In genomic region chr2:28716265-28716865, GRCh38 we compare ENCODE assay signal across 8 cellular contexts. TPM values are rescaled to one million over a fixed set of nuclear protein-coding genes. Genes with fewer than 3 reads are reported as not detected.
DNase-seq lines count a peak whose midpoint lies in the region; ATAC-seq, FAIRE-seq and TF ChIP-seq lines count a peak whose summit lies in the region.

No MANE protein-coding gene starts in this region.

- POLR2A ChIA-PET in A549 (lab: Yijun Ruan, JAX) = interaction anchor here (1.0 kb wide), 1 partner anchor 35 kb away, joined by 4 read pairs; the partner anchor contains the start of gene PPP1CB

- in situ Hi-C loops in GM13977 (cut with MboI; ENCODE audit: low pct_unique_long_range_greater_than_20kb, low sequenced_read_pairs, unreplicated experiment) = no loop called here

- TF ChIP-seq POLR2A in A549 (IDR thresholded peaks at IDR 0.05; ENCODE audit: low read length) (no peak), testis (IDR thresholded peaks at IDR 0.05) (no peak)

- no peaks in the 10 kb centered on the region for H3K36me3 ChIP-seq in liver (ENCODE audit: control insufficient read depth in 4 of 4, insufficient read depth in 3 of 4, low read depth in 1 of 4, low read length in 3 of 4)
- no peaks in the 10 kb centered on the region for H3K36me3 ChIP-seq in testis (ENCODE audit: low read depth, missing control alignments)

- FAIRE-seq in A549 (lab: Jason Lieb, UNC) = peak; percentile 51

- intact Hi-C loops in testis (cut with DNase I; ENCODE audit: low total_unique reads) = no loop called here

- WGBS in A549 (ENCODE audit: missing lambda C conversion rate) = 18% methylated on average over 4 of the region's 4 CpGs
- 33% methylated on average over 4 of the region's 4 CpGs for WGBS in liver
- 56 to 61% methylated on average over 4 of the region's 4 CpGs for WGBS in testis, 2 donors

- H3K27me3 ChIP-seq in liver (ENCODE audit: control insufficient read depth in 4 of 4, insufficient read depth in 4 of 4, low read length in 3 of 4) = no peaks in the 10 kb centered on the region
- no peaks in the 10 kb centered on the region for H3K27me3 ChIP-seq in testis

- H3K9ac ChIP-seq in liver (ENCODE audit: low read depth in 1 of 2, low read length in 2 of 2) = no peak overlapping the region

- ATAC-seq in A549 = peak; percentile 87 to 95

- peak overlapping the region; percentile 42 for H3K4me2 ChIP-seq in A549

- TF ChIP-seq CTCF in A549 (IDR thresholded peaks at IDR 0.05) (no peak), GM13977 (IDR thresholded peaks at IDR 0.05; ENCODE audit: extremely low read depth, insufficient read depth, missing control alignments) (no peak), cardiac fibroblast (IDR thresholded peaks at IDR 0.05; ENCODE audit: low read depth, low read length) (no peak), liver (IDR thresholded peaks at IDR 0.05; ENCODE audit: low read depth, low read length, missing input control) (no peak), testis (IDR thresholded peaks at IDR 0.05) (no peak)

- H3K4me1 ChIP-seq in A549 (peaks cover 52% of the 10 kb centered on the region), liver (ENCODE audit: control insufficient read depth in 4 of 4, insufficient read depth in 4 of 4, low read length in 3 of 4) (peaks cover 0 to 3% (median under 1%) of the 10 kb centered on the region in 4 donors), testis (no peaks in the 10 kb centered on the region)

- no peak for TF ChIP-seq EP300 in A549 (IDR thresholded peaks at IDR 0.05)

- H3K27ac ChIP-seq in A549 (peak overlapping the region; percentile 65 to 80), liver (ENCODE audit: low read depth in 1 of 2, low read length in 2 of 2) (peak overlapping the region; percentile 77), testis (peak overlapping the region in 1 of 2 donors; percentile 27)

- CTCF ChIA-PET in A549 (lab: Yijun Ruan, JAX) = interaction anchor here (0.6 to 6.2 kb wide), 4 partner anchors 11 to 122 kb away, joined by 4 to 42 read pairs (median 8); no protein-coding TSS in a partner anchor

- H3K9me3 ChIP-seq in A549 (no peaks in the 10 kb centered on the region), liver (ENCODE audit: control insufficient read depth in 4 of 4, low read length in 3 of 4) (no peaks in the 10 kb centered on the region), testis (no peaks in the 10 kb centered on the region)

- DNase-seq in A549 (ENCODE audit: low read depth in 1 of 2, low spot score in 1 of 2) = peak; percentile 76 to 83
- peak; percentile 40 for DNase-seq in GM13977 (ENCODE audit: low spot score)
- peak; percentile 91 for DNase-seq in NCI-H510A treated with DMSO at 0.1 percent for 48 hours (lab: John Stamatoyannopoulos, UW)
- peak; percentile 91 to 98 for DNase-seq in cardiac fibroblast (ENCODE audit: low read depth in 2 of 2)
- peak; percentile 58 for DNase-seq in superior temporal gyrus (ENCODE audit: extremely low spot score)
- DNase-seq in inferior parietal cortex (ENCODE audit: extremely low spot score) = no peak
- DNase-seq in testis = no peak

- 0 out of 5 replicates have a peak, but pooled peaks have one; percentile 11 to 19 for TF ChIP-seq RAD21 in A549 (conservative IDR thresholded peaks at IDR 0.05 in 1 of 2, IDR thresholded peaks at IDR 0.05 in 1 of 2)
- peak; percentile 19 to 43 for TF ChIP-seq RAD21 in liver (IDR thresholded peaks at IDR 0.05)

- no peak overlapping the region for H3K4me3 ChIP-seq in A549
- H3K4me3 ChIP-seq in cardiac fibroblast (replicated peaks in 1 of 2; ENCODE audit: low read depth in 2 of 2, low read length in 2 of 2) = no peak overlapping the region
- no peak overlapping the region for H3K4me3 ChIP-seq in liver (ENCODE audit: low read depth in 1 of 3, low read length in 3 of 3)
- H3K4me3 ChIP-seq in testis = no peak overlapping the region

TF ChIP-seq in A549, 52 proteins besides CTCF, POLR2A, EP300 and RAD21:
- TF ChIP-seq CEBPB (IDR thresholded peaks at IDR 0.05) (peak; percentile 79 to 89), MAX (IDR thresholded peaks at IDR 0.05) (peak; percentile 72), JUNB (IDR thresholded peaks at IDR 0.05) (peak; percentile 68), JUN (IDR thresholded peaks at IDR 0.05) (peak in 1 of 2 experiments; percentile 55; a peak in 1 of 5 replicates), HOXB5 (CRISPR knock-in tag; IDR thresholded peaks at IDR 0.05) (no peak), HDAC2 (IDR thresholded peaks at IDR 0.05) (no peak), USF2 (IDR thresholded peaks at IDR 0.05) (peak; percentile 59), FOSL2 (IDR thresholded peaks at IDR 0.05) (no peak), FOSL2 (CRISPR knock-in tag; IDR thresholded peaks at IDR 0.05) (peak; percentile 77)

TF ChIP-seq in liver, 16 proteins besides CTCF, POLR2A, EP300 and RAD21:
- no peak for TF ChIP-seq NR2F2 (IDR thresholded peaks at IDR 0.05)
- peak; percentile 13 for TF ChIP-seq YY1 (IDR thresholded peaks at IDR 0.05)
- TF ChIP-seq HNF4A (conservative IDR thresholded peaks at IDR 0.05) = peak; percentile 30 to 33
- no peak for TF ChIP-seq ZBTB33 (IDR thresholded peaks at IDR 0.05)
- TF ChIP-seq ATF3 (IDR thresholded peaks at IDR 0.05) = peak; percentile 75
- peak; percentile 82 for TF ChIP-seq SP1 (IDR thresholded peaks at IDR 0.05)
- TF ChIP-seq HNF4G (IDR thresholded peaks at IDR 0.05) = no peak
- TF ChIP-seq TAF1 (conservative IDR thresholded peaks at IDR 0.05) = no peak
- peak; percentile 44 for TF ChIP-seq REST (IDR thresholded peaks at IDR 0.05)
- TF ChIP-seq RXRA (IDR thresholded peaks at IDR 0.05) = peak; percentile 33 to 48
- TF ChIP-seq EGR1 (IDR thresholded peaks at IDR 0.05; ENCODE audit: low read depth in 2 of 2) = no peak
- TF ChIP-seq GABPA (IDR thresholded peaks at IDR 0.05 in 1 of 2, conservative IDR thresholded peaks at IDR 0.05 in 1 of 2) = no peak
- TF ChIP-seq JUND (IDR thresholded peaks at IDR 0.05) = peak; percentile 82 to 88
- TF ChIP-seq FOXA2 (IDR thresholded peaks at IDR 0.05) = no peak
- TF ChIP-seq FOXA1 (IDR thresholded peaks at IDR 0.05) = no peak
- TF ChIP-seq MAX (IDR thresholded peaks at IDR 0.05) = no peak

RNA-seq across cellular contexts. Expression of gene PPP1CB, which starts 35.3 kb away (rescaled TPM):
- 119 and 188 TPM in 2 replicates for polyA plus RNA-seq in A549 (2011; rRNA removed)
- 21.2 and 22.3 TPM in 2 replicates for polyA plus RNA-seq in A549 (2012; cell fraction: cytosol; rRNA removed)
- 13.8 and 16.9 TPM in 2 replicates for polyA plus RNA-seq in A549 (2012; cell fraction: nucleus; rRNA removed)
- polyA plus RNA-seq in A549 (2017; fragmentation: RNase III; extraction: RNeasy Plus Mini Kit Qiagen cat#74134 plus additional on column Dnase treatment) = 143 to 165 TPM (median 147 TPM) in 3 replicates
- 112 and 145 TPM in 2 replicates for polyA minus RNA-seq in A549 (2011; rRNA and poly(A)+ RNA removed)
- total RNA-seq in liver = 10 to 100 TPM; 65.3 to 75.4 TPM
- 10 to 100 TPM; 26.2 to 33.3 TPM for polyA plus RNA-seq in liver
- 100 to 1,000 TPM; 175 to 204 TPM for total RNA-seq in testis
- 84.8 TPM for polyA plus RNA-seq in testis (ENCODE audit: insufficient read depth, low read depth, low replicate concordance)

Comparison
In these comparisons a context has a peak if more than half of its experiments do, and no peak if none do; other contexts are left out.
1. DNase-seq: peak in A549 (2 of 2), GM13977 (single experiment), NCI-H510A treated with DMSO at 0.1 percent for 48 hours (single experiment), cardiac fibroblast (2 of 2) and superior temporal gyrus (single experiment); none in inferior parietal cortex (single experiment) and testis (single experiment).